ENCODE assay signal across 8 cellular contexts in the genomic region with DNA sequence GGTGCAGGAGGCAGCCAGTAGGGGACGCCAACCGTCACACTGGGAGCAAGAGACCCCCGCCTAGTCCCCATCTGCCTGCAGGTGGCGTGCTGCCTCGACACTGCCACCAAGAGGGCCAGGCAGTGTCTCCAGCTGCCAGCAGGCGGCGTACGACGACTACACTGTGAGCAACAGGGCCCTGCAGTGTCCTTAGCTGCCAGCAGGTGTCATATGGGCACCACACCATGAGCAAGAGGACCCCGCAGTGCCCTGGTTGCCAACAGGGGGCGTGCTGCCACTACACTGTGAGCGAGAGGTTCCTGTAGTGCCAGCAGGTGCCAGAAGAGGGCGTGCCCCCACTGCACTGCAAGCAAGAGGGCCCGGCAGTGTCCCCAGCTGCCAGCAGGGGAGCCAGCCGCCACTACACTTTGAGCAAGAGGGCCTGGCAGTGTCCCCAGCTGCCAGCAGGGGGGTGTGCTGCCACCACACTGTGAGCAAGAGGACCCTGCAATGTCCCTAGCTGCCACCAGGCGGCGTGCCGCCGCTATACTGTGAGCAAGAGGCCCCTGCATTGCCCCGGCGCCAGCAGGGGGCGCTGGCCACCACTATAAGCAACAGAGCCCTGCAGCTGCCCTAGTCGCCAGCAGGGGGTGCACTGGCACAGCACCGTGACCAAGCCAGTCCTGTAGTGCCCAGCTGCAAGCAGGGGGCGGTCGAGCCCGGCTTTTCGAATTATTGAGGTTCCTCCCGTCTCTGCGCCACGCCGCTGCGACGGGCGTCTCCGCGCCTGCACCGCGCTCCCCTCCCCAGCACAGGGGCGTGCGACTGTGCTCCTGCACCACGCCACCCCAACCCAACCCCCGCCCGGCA. TPM values are rescaled to one million over a fixed set of nuclear protein-coding genes. Genes with fewer than 3 reads are reported as not detected.
DNase-seq lines count a peak whose midpoint lies in the region; ATAC-seq, FAIRE-seq and TF ChIP-seq lines count a peak whose summit lies in the region.
"Not testable (repeated sequence)": the region's sequence is repeated elsewhere in the genome, so short reads cannot be mapped to it uniquely, and the experiment has no call there.

No MANE protein-coding gene starts in this region.

- TF ChIP-seq CTCF in CD4-positive, alpha-beta T cell (IDR thresholded peaks at IDR 0.05) = peak; percentile 48
- peak; percentile 83 for TF ChIP-seq CTCF in HepG2 (CRISPR knock-in tag; IDR thresholded peaks at IDR 0.05)

- H3K27me3 ChIP-seq in CD4-positive, alpha-beta T cell (ENCODE audit: control insufficient read depth, insufficient read depth, low read length); HepG2 (ENCODE audit: control insufficient read depth in 1 of 2, insufficient read depth in 2 of 2, low read length in 2 of 2): not testable (repeated sequence)

- peak; percentile 13 to 85 (median 58) for DNase-seq in CD4-positive, alpha-beta T cell
- DNase-seq in NCI-H524 treated with DMSO at 0.1 percent for 48 hours (lab: John Stamatoyannopoulos, UW) (peak; percentile 4), HepG2 (ENCODE audit: low spot score) (peak; percentile 71)
- DNase-seq in activated CD4-positive, alpha-beta T cell treated with anti-CD3 and anti-CD28 coated beads for 4 hours = peak; percentile 57 to 74
- DNase-seq in central memory CD4-positive, alpha-beta T cell = peak; percentile 72
- DNase-seq in stimulated activated CD4-positive, alpha-beta T cell treated with anti-CD3 and anti-CD28 coated beads, Interleukin-4, amount 100 ng/mL, for 48 hours (ENCODE audit: low read depth in 2 of 2) = peak; percentile 95

- H3K9me3 Mint-ChIP-seq in CD4-positive, alpha-beta T cell = not testable (repeated sequence)

- not testable (repeated sequence) for H3K4me3 Mint-ChIP-seq in CD4-positive, alpha-beta T cell

- not testable (repeated sequence) for H3K4me3 ChIP-seq in HepG2 (replicated peaks in 1 of 3; ENCODE audit: insufficient read depth in 1 of 3, low read depth in 2 of 3, low read length in 3 of 3)

- H3K9me3 ChIP-seq in CD4-positive, alpha-beta T cell (ENCODE audit: control insufficient read depth, low read length) = not testable (repeated sequence)
- peaks cover 23% of the 10 kb centered on the region for H3K9me3 ChIP-seq in HepG2 (ENCODE audit: low read length)

- TF ChIP-seq RAD21 in HepG2 (CRISPR knock-in tag; IDR thresholded peaks at IDR 0.05) = peak; percentile 93

- ATAC-seq in CD4-positive, alpha-beta T cell (ENCODE audit: poor library complexity) = peak; percentile 82
- ATAC-seq in GM19351 (IDR thresholded peaks at IDR 0.05; ENCODE audit: unreplicated experiment) (peak; percentile 89), HG03159 (IDR thresholded peaks at IDR 0.05; ENCODE audit: unreplicated experiment) (peak; percentile 86), HepG2 (peak; percentile 76)

- H3K36me3 ChIP-seq in HepG2 (replicated peaks in 1 of 2; ENCODE audit: control insufficient read depth in 1 of 2, insufficient read depth in 2 of 2, low read length in 2 of 2) = not testable (repeated sequence)

- not testable (repeated sequence) for BruUV-seq in HepG2 (replicated peaks; lab: Mats Ljungman, UMichigan)

- H3K27ac ChIP-seq in CD4-positive, alpha-beta T cell (ENCODE audit: low read depth, low read length); HepG2 (ENCODE audit: extremely low read length, insufficient read depth, low read length): not testable (repeated sequence)

- not testable (repeated sequence) for TF ChIP-seq POLR2A in HepG2 (IDR thresholded peaks at IDR 0.05; ENCODE audit: insufficient read depth in 1 of 2, low read depth in 2 of 2, low read length in 2 of 2)

- not testable (repeated sequence) for H3K4me1 Mint-ChIP-seq in CD4-positive, alpha-beta T cell (ENCODE audit: low read depth)

- POLR2A ChIA-PET in CD4-positive, alpha-beta T cell (lab: Charles Lee) = interaction anchor here (0.9 kb wide), 1 partner anchor 30 kb away, joined by 3 read pairs; the partner anchor contains the start of gene PCMTD2
- POLR2A ChIA-PET in HepG2 (lab: Yijun Ruan, JAX) = interaction anchor here (0.7 kb wide), 1 partner anchor 63 kb away, joined by 3 read pairs; no protein-coding TSS in a partner anchor

- CTCF ChIA-PET in CD4-positive, alpha-beta T cell (lab: Charles Lee) = interaction anchor here (1.2 to 1.5 kb wide), 2 partner anchors 17 to 29 kb away, joined by 4 to 31 read pairs; partner anchors contain the start of gene PCMTD2
- CTCF ChIA-PET in HepG2 (lab: Yijun Ruan, JAX; ENCODE audit: low intra/inter-chr PET ratio, low total read pairs) = interaction anchor here (0.8 to 3.2 kb wide), 11 partner anchors 8 to 184 kb away, joined by 3 to 34 read pairs (median 7); partner anchors contain the start of gene PCMTD2

- not testable (repeated sequence) for H3K4me1 ChIP-seq in HepG2 (ENCODE audit: insufficient read depth, low read length)

- H3K27ac Mint-ChIP-seq in CD4-positive, alpha-beta T cell = not testable (repeated sequence)

- WGBS in HepG2 (ENCODE audit: low lambda C conversion rate) = 86% methylated on average over 25 of the region's 44 CpGs

- intact Hi-C loops in CD4-positive, alpha-beta T cell (cut with DNase I, micrococcal nuclease); HepG2 (cut with micrococcal nuclease; ENCODE audit: unreplicated experiment): not testable (repeated sequence)

- H3K4me2 ChIP-seq in HepG2 (ENCODE audit: low read depth, low read length) = not testable (repeated sequence)

- not testable (repeated sequence) for H3K9ac ChIP-seq in HepG2 (ENCODE audit: insufficient read depth, low read depth, low read length)

- H3K27me3 Mint-ChIP-seq in CD4-positive, alpha-beta T cell = not testable (repeated sequence)

- TF ChIP-seq EP300 in HepG2 (IDR thresholded peaks at IDR 0.05; ENCODE audit: low read depth in 2 of 2, low read length in 2 of 2); HepG2 (CRISPR knock-in tag; IDR thresholded peaks at IDR 0.05; ENCODE audit: borderline replicate concordance): not testable (repeated sequence)

- not testable (repeated sequence) for H2AFZ ChIP-seq in HepG2 (ENCODE audit: low read length)

- in situ Hi-C loops in HepG2 (cut with HindIII; ENCODE audit: extremely low pct_ligation_motif_present, low pct_unique_long_range_greater_than_20kb) = not testable (repeated sequence)

- not testable (repeated sequence) for FAIRE-seq in HepG2 (lab: Jason Lieb, UNC)

- H3K79me2 ChIP-seq in HepG2 (ENCODE audit: insufficient read depth, low read length) = not testable (repeated sequence)

- not testable (repeated sequence) for H4K20me1 ChIP-seq in HepG2 (ENCODE audit: insufficient read depth, low read length)

- H3K36me3 Mint-ChIP-seq in CD4-positive, alpha-beta T cell (ENCODE audit: low read depth) = not testable (repeated sequence)

TF ChIP-seq in HepG2, 621 proteins besides CTCF, POLR2A, EP300 and RAD21 (continues in another document):
- TF ChIP-seq ARHGAP35 (CRISPR knock-in tag; IDR thresholded peaks at IDR 0.05; ENCODE audit: borderline replicate concordance) (0 out of 2 replicates have a peak, but pooled peaks have one; percentile 21), NFYB (CRISPR knock-in tag; IDR thresholded peaks at IDR 0.05) (peak; percentile 19; the same call in 1 of the 2 replicates), BATF2 (CRISPR knock-in tag; IDR thresholded peaks at IDR 0.05) (peak; percentile 62; the same call in 1 of the 2 replicates), SMAD1 (CRISPR knock-in tag; IDR thresholded peaks at IDR 0.05; ENCODE audit: borderline replicate concordance, low read depth) (0 out of 2 replicates have a peak, but pooled peaks have one; percentile 30), ZNF280B (CRISPR knock-in tag; IDR thresholded peaks at IDR 0.05; ENCODE audit: borderline replicate concordance) (peak; percentile 69; the same call in 1 of the 2 replicates)

RNA-seq across cellular contexts. Expression of gene PCMTD2, which starts 30.3 kb away (rescaled TPM):
- 10 to 100 TPM; 68.5 to 76.5 TPM for total RNA-seq in CD4-positive, alpha-beta T cell
- 47.0 and 50.5 TPM in 2 replicates for total RNA-seq in HepG2 (2016; rRNA removed; fragmentation: Illumina TruSeq; extraction: Trizol)
- 5.3 and 6.4 TPM in 2 replicates for total RNA-seq in HepG2 (2016; cell fraction: cytosol; rRNA removed; fragmentation: Illumina TruSeq; extraction: Trizol; ENCODE audit: low read depth)
- 44.0 and 57.6 TPM in 2 replicates for total RNA-seq in HepG2 (2016; cell fraction: insoluble cytoplasmic fraction; rRNA removed; fragmentation: Illumina TruSeq; extraction: Trizol)
- total RNA-seq in HepG2 (2016; cell fraction: membrane; rRNA removed; fragmentation: Illumina TruSeq; extraction: Trizol) = 23.6 and 27.0 TPM in 2 replicates
- total RNA-seq in HepG2 (2016; cell fraction: nucleus; rRNA removed; fragmentation: Illumina TruSeq; extraction: Trizol) = 52.1 and 60.5 TPM in 2 replicates
- 66.3 and 76.9 TPM in 2 replicates for polyA plus RNA-seq in HepG2 (2011; rRNA removed)
- polyA plus RNA-seq in HepG2 (2011; cell fraction: cytosol; rRNA removed) = 40.5 and 52.8 TPM in 2 replicates
- 117 and 148 TPM in 2 replicates for polyA plus RNA-seq in HepG2 (2011; cell fraction: nucleus; rRNA removed)
- 58.6 and 62.1 TPM in 2 replicates for polyA plus RNA-seq in HepG2 (2012)
- polyA plus RNA-seq in HepG2 (2016; cell fraction: cytosol; fragmentation: Illumina TruSeq; extraction: Trizol; ENCODE audit: low read depth) = 1.5 and 2.4 TPM in 2 replicates
- polyA plus RNA-seq in HepG2 (2016; cell fraction: insoluble cytoplasmic fraction; fragmentation: Illumina TruSeq; extraction: Trizol; ENCODE audit: low read depth) = 41.2 and 44.9 TPM in 2 replicates
- polyA plus RNA-seq in HepG2 (2016; cell fraction: membrane; fragmentation: Illumina TruSeq; extraction: Trizol; ENCODE audit: low read depth) = 10.2 and 12.5 TPM in 2 replicates
- polyA plus RNA-seq in HepG2 (2016; cell fraction: nucleus; fragmentation: Illumina TruSeq; extraction: Trizol; ENCODE audit: insufficient read depth, low read depth) = 134 and 146 TPM in 2 replicates
- 20.0 and 41.6 TPM in 2 replicates for polyA minus RNA-seq in HepG2 (2011; rRNA and poly(A)+ RNA removed; ENCODE audit: low replicate concordance)
- 36.8 and 46.1 TPM in 2 replicates for polyA minus RNA-seq in HepG2 (2011; cell fraction: cytosol; rRNA and poly(A)+ RNA removed)
- 78.9 and 107 TPM in 2 replicates for polyA minus RNA-seq in HepG2 (2011; cell fraction: nucleus; rRNA and poly(A)+ RNA removed)

Comparison
In these comparisons a context has a peak if more than half of its experiments do, and no peak if none do; other contexts are left out.
1. DNase-seq: peak in every context shown above with its lines; median percentile 95 in stimulated activated CD4-positive, alpha-beta T cell treated with anti-CD3 and anti-CD28 coated beads, Interleukin-4, amount 100 ng/mL, for 48 hours; 72 in central memory CD4-positive, alpha-beta T cell; 71 in HepG2; 66 in activated CD4-positive, alpha-beta T cell treated with anti-CD3 and anti-CD28 coated beads for 4 hours; 58 in CD4-positive, alpha-beta T cell; 4 in NCI-H524 treated with DMSO at 0.1 percent for 48 hours.